ENCODE assay signal across 20 cellular contexts in the genomic region with DNA sequence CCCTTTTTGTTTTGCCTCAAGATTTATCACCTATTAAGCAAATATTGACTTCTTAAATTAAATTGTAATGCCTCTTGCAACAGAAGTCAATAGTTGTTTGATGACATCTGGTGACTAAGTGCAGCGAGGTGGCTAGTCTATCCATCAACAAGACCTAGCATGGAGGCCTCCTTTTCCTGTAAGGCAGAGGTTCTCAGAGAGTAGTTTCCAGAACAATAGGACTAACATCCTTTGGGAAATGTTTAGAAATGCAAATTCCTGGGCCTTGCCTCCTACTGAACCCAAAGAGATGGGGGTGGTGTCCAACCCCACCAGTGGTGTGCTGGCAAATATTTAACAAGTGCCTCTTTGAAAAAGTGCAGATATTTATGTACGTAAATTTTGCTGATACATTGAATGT.
DNase-seq lines count a peak whose midpoint lies in the region; ATAC-seq, FAIRE-seq and TF ChIP-seq lines count a peak whose summit lies in the region.
"Had no signal": no experiment of that assay in that cellular context is flagged by ENCODE, and none has a peak within 500 bp of the region (broad histone marks: within the 10 kb centered on the region; RNA-seq: fewer than 3 reads in every experiment).

No MANE protein-coding gene starts in this region.

- no peak overlapping the region for H2AK5ac ChIP-seq in H1 (ENCODE audit: low read depth, low read length)

- 0 out of 2 replicates have a peak, but pooled peaks cover 3% of the 10 kb centered on the region for H3K9me2 ChIP-seq in PC-3 (replicated peaks; ENCODE audit: low read length)

- no peak overlapping the region for H3K18ac ChIP-seq in H1 (ENCODE audit: extremely low read depth, low read length)

- peaks cover 4% of the 10 kb centered on the region for H3K9me3 Mint-ChIP-seq in neural progenitor cell

- H3K27me3 Mint-ChIP-seq in neural progenitor cell (ENCODE audit: insufficient read depth, low read depth): peaks cover 4% of the 10 kb centered on the region
- H3K27me3 Mint-ChIP-seq: CD4-positive, alpha-beta memory T cell had no signal

- H4K20me1 ChIP-seq in PC-3 (ENCODE audit: low read length): no peaks in the 10 kb centered on the region
- H4K20me1 ChIP-seq in H1 (replicated peaks in 1 of 2; ENCODE audit: control insufficient read depth in 1 of 2, insufficient read depth in 2 of 2, low read length in 2 of 2): no peaks in the 10 kb centered on the region
- H4K20me1 ChIP-seq in neural progenitor cell (ENCODE audit: low read depth): no peaks in the 10 kb centered on the region

- peak overlapping the region; percentile 68; the same call in 1 of the 2 replicates for H2BK12ac ChIP-seq in H1 (ENCODE audit: low read depth, low read length)

- no peaks in the 10 kb centered on the region for H3K79me2 ChIP-seq in PC-3 (ENCODE audit: low read length)
- no peaks in the 10 kb centered on the region for H3K79me2 ChIP-seq in H1 (ENCODE audit: control insufficient read depth in 1 of 2, insufficient read depth in 2 of 2, low read length in 2 of 2)
- no peaks in the 10 kb centered on the region for H3K79me2 ChIP-seq in neural progenitor cell (ENCODE audit: low read depth)

- TF ChIP-seq CTCF in PC-3 (conservative IDR thresholded peaks at IDR 0.05; ENCODE audit: low read depth, low read length): no peak
- TF ChIP-seq CTCF in H1 (IDR thresholded peaks at IDR 0.05; ENCODE audit: control extremely low read depth in 1 of 3, insufficient read depth in 1 of 3, low read depth in 1 of 3, low read length in 3 of 3): no peak
- no peak for TF ChIP-seq CTCF in neural progenitor cell (IDR thresholded peaks at IDR 0.05)

- POLR2A ChIA-PET in PC-3 (lab: Charles Lee; ENCODE audit: unreplicated experiment) (no interaction called here), H1 (lab: Charles Lee; ENCODE audit: partially characterized antibody) (interaction anchor here (1.1 kb wide), 1 partner anchor 12 kb away, joined by 3 read pairs; no protein-coding TSS in a partner anchor)

- no peaks in the 10 kb centered on the region for H3K36me3 Mint-ChIP-seq in neural progenitor cell
- H3K36me3 Mint-ChIP-seq: CD4-positive, alpha-beta memory T cell had no signal

- H2BK5ac ChIP-seq in H1 (ENCODE audit: low read depth, low read length): 0 out of 2 replicates have a peak overlapping the region, but pooled peaks have one; percentile 44

- no peak overlapping the region for H3K4ac ChIP-seq in H1 (replicated peaks; ENCODE audit: insufficient read length, low read depth, low read length)

- no peak overlapping the region for H2BK120ac ChIP-seq in H1 (replicated peaks; ENCODE audit: low read depth, low read length)

- H3K36me3 ChIP-seq in HUES48 (ENCODE audit: control insufficient read depth, insufficient read depth, low read length): no peaks in the 10 kb centered on the region
- no peaks in the 10 kb centered on the region for H3K36me3 ChIP-seq in PC-3 (ENCODE audit: low read depth, low read length)
- H3K36me3 ChIP-seq in H1 (ENCODE audit: control insufficient read depth in 2 of 4, insufficient read depth in 4 of 4, low read length in 3 of 4): no peaks in the 10 kb centered on the region
- no peaks in the 10 kb centered on the region for H3K36me3 ChIP-seq in neural progenitor cell
- H3K36me3 ChIP-seq: HAP-1 had no signal

- no peak overlapping the region for H3K4me3 Mint-ChIP-seq in neural progenitor cell
- H3K4me3 Mint-ChIP-seq: CD4-positive, alpha-beta memory T cell; HFFc6 had no signal

- no peak overlapping the region for H3K27ac Mint-ChIP-seq in neural progenitor cell
- H3K27ac Mint-ChIP-seq: CD4-positive, alpha-beta memory T cell; HFFc6 had no signal

- CTCF ChIA-PET in PC-3 (lab: Charles Lee) (no interaction called here), H1 (lab: Charles Lee; ENCODE audit: partially characterized antibody) (no interaction called here)

- H3K27me3 ChIP-seq in HUES48 (ENCODE audit: control insufficient read depth, insufficient read depth, low read length) (no peaks in the 10 kb centered on the region), PC-3 (ENCODE audit: low read length) (peaks cover 27% of the 10 kb centered on the region), H1 (replicated peaks in 1 of 4; ENCODE audit: control insufficient read depth in 3 of 4, extremely low read depth in 1 of 4, insufficient read depth in 3 of 4, low read length in 3 of 4) (no peaks in the 10 kb centered on the region), neural progenitor cell (no peaks in the 10 kb centered on the region)

- no peak overlapping the region for H2BK20ac ChIP-seq in H1 (ENCODE audit: low read length)

- no peaks in the 10 kb centered on the region for H3K4me1 Mint-ChIP-seq in neural progenitor cell
- H3K4me1 Mint-ChIP-seq: CD4-positive, alpha-beta memory T cell had no signal

- no peaks in the 10 kb centered on the region for H3K79me1 ChIP-seq in H1 (ENCODE audit: low read depth, low read length)

- DNase-seq in PC-3 (peak; percentile 32), H1 (ENCODE audit: low read depth in 1 of 2, low spot score in 2 of 2) (no peak), neural progenitor cell (ENCODE audit: low spot score) (no peak), anterior cingulate cortex (lab: John Stamatoyannopoulos, UW) (no peak)
- no peak for DNase-seq in activated CD4-positive, alpha-beta T cell treated with anti-CD3 and anti-CD28 coated beads for 1 hour
- DNase-seq: C1 segment of cervical spinal cord; Calu3; CD4-positive, alpha-beta memory T cell; COR-L47; DMS53; DMS79 treated with DMSO at 0.1 percent for 48 hours; GF-D8; GM23248; HFFc6 had no signal

- H3K9me3 ChIP-seq in HUES48 (ENCODE audit: control insufficient read depth, insufficient read depth, low read length): no peaks in the 10 kb centered on the region
- H3K9me3 ChIP-seq in PC-3 (ENCODE audit: low read length): no peaks in the 10 kb centered on the region
- H3K9me3 ChIP-seq in H1 (ENCODE audit: insufficient read depth in 2 of 2, low read depth in 1 of 2, low read length in 1 of 2): no peaks in the 10 kb centered on the region
- H3K9me3 ChIP-seq in neural progenitor cell (ENCODE audit: low read depth): no peaks in the 10 kb centered on the region
- H3K9me3 ChIP-seq: HAP-1 had no signal

- no peak for TF ChIP-seq RAD21 in H1 (IDR thresholded peaks at IDR 0.05 in 1 of 2, conservative IDR thresholded peaks at IDR 0.05 in 1 of 2; ENCODE audit: low read depth in 2 of 2, low read length in 2 of 2)

- H4K5ac ChIP-seq in H1 (ENCODE audit: insufficient read length, low read depth, low read length): no peak overlapping the region

- H3K9ac ChIP-seq in HUES48 (ENCODE audit: low read depth, low read length) (no peak overlapping the region), PC-3 (ENCODE audit: low read length) (no peak overlapping the region), H1 (replicated peaks in 1 of 4; ENCODE audit: extremely low read depth in 1 of 4, low read depth in 3 of 4, low read length in 3 of 4) (no peak overlapping the region), neural progenitor cell (no peak overlapping the region)
- H3K9ac ChIP-seq: GM23248 had no signal

- H3K4me2 ChIP-seq in PC-3 (ENCODE audit: low read length): no peak overlapping the region
- 0 out of 4 replicates have a peak overlapping the region, but pooled peaks of 1 of the 2 experiments have one; percentile 49 for H3K4me2 ChIP-seq in H1 (ENCODE audit: insufficient read depth in 1 of 2, low read depth in 2 of 2, low read length in 2 of 2)
- no peak overlapping the region for H3K4me2 ChIP-seq in neural progenitor cell

- no peak overlapping the region for H2BK15ac ChIP-seq in H1 (ENCODE audit: low read length)

- no peak for TF ChIP-seq POLR2A in H1 (IDR thresholded peaks at IDR 0.05; ENCODE audit: control extremely low read depth in 1 of 2, low read depth in 2 of 2, low read length in 2 of 2)

- WGBS in H1 (ENCODE audit: extremely low coverage in 1 of 2, insufficient coverage in 1 of 2, insufficient read length in 1 of 2, insufficient replicate concordance in 2 of 2, low coverage in 1 of 2, low lambda C conversion rate in 2 of 2, missing lambda C conversion rate in 1 of 2), 2 experiments: 89% methylated on average over 2 of the region's 2 CpGs; no CpG with 5 or more reads in 1 of the 2 experiments

- no peak for ATAC-seq in PC-3
- ATAC-seq in HG02852 (IDR thresholded peaks at IDR 0.05; ENCODE audit: unreplicated experiment): no peak

- intact Hi-C loops in PC-3 (cut with micrococcal nuclease): no loop called here

- H3F3A ChIP-seq in PC-3 (ENCODE audit: low read length, unreplicated experiment) (no peaks in the 10 kb centered on the region), neural progenitor cell (ENCODE audit: low read depth) (no peaks in the 10 kb centered on the region)

- no peak for TF ChIP-seq EP300 in H1 (IDR thresholded peaks at IDR 0.05; ENCODE audit: borderline replicate concordance in 1 of 2, low read depth in 2 of 2, low read length in 2 of 2)

- no peak overlapping the region for H3K23ac ChIP-seq in H1 (ENCODE audit: insufficient read length)

- H3K23me2 ChIP-seq in H1 (ENCODE audit: low read depth, low read length): no peaks in the 10 kb centered on the region

- no peak for FAIRE-seq in H1 (lab: Jason Lieb, UNC)
- FAIRE-seq: GM12891, GM18507, H54 had no signal

- no peak overlapping the region for H4K8ac ChIP-seq in H1 (ENCODE audit: extremely low read depth, insufficient read depth, low read length)

- H3K4me1 ChIP-seq in HUES48 (ENCODE audit: control insufficient read depth, insufficient read depth, low read length) (peaks cover 17% of the 10 kb centered on the region), PC-3 (ENCODE audit: insufficient read depth, low read length) (peaks cover 7% of the 10 kb centered on the region; the same call in 1 of the 2 replicates), H1 (replicated peaks in 1 of 4; ENCODE audit: control insufficient read depth in 3 of 4, insufficient read depth in 4 of 4, low read length in 3 of 4) (peaks cover 0 to 11% (median 6%) of the 10 kb centered on the region in 4 experiments; a peak in 5 of 7 replicates), neural progenitor cell (peaks cover 7% of the 10 kb centered on the region)
- H3K4me1 ChIP-seq: HAP-1 had no signal

- no peak overlapping the region for H3K4me3 ChIP-seq in HUES48 (ENCODE audit: low read depth, low read length)
- H3K4me3 ChIP-seq in PC-3 (ENCODE audit: low read length): no peak overlapping the region
- 0 out of 8 replicates have a peak overlapping the region, but pooled peaks of 1 of the 4 experiments have one; percentile 4 for H3K4me3 ChIP-seq in H1 (ENCODE audit: extremely low read depth in 1 of 4, insufficient read depth in 2 of 4, low read depth in 3 of 4, low read length in 4 of 4)
- H3K4me3 ChIP-seq in neural progenitor cell: no peak overlapping the region
- H3K4me3 ChIP-seq: GM23248, HAP-1 had no signal

- BruUV-seq in PC-3 (replicated peaks; lab: Mats Ljungman, UMichigan): no TSS peak

- no peak overlapping the region for H3K56ac ChIP-seq in H1 (replicated peaks; ENCODE audit: insufficient read length, low read depth, low read length)

- H3K27ac ChIP-seq in HUES48 (ENCODE audit: low read depth, low read length) (peak overlapping the region; percentile 28), PC-3 (ENCODE audit: low read length) (no peak overlapping the region), H1 (ENCODE audit: low read depth, low read length) (no peak overlapping the region), neural progenitor cell (no peak overlapping the region)
- H3K27ac ChIP-seq: GM23248 had no signal

- no peak overlapping the region for H4K91ac ChIP-seq in H1 (replicated peaks; ENCODE audit: insufficient read length, low read length)

- H2AFZ ChIP-seq in PC-3 (ENCODE audit: low read length) (no peak overlapping the region), H1 (ENCODE audit: low read length) (peak overlapping the region; percentile 56; the same call in 1 of the 2 replicates), neural progenitor cell (replicated peaks) (peak overlapping the region; percentile 63)
- H2AFZ ChIP-seq: GM23248 had no signal

- no peak overlapping the region for H3K14ac ChIP-seq in H1 (ENCODE audit: insufficient read length)
